8 cellular contexts compared by ENCODE assay signal in the genomic region with DNA sequence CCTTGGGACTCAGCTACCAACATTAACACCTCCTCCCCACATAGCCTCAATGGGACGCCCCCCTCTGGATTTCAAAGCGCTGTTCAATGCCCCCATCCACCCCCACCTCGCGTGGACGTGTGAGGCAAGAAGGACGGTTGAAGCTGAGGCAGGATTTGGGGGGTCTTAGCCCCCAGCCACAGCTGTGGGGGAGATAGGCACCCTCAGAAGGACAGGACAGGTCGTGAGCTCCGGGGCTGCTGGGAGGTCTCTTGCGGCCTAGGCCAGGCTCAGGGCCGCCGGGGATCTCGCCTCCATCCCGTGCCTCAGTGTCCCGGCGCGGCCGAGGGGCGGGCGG. TPM values are rescaled to one million over a fixed set of nuclear protein-coding genes. Genes with fewer than 3 reads are reported as not detected.
DNase-seq lines count a peak whose midpoint lies in the region; ATAC-seq, FAIRE-seq and TF ChIP-seq lines count a peak whose summit lies in the region.

No MANE protein-coding gene starts in this region.

- intact Hi-C loops in heart left ventricle (cut with DNase I) (loop anchor here in 2 of 10 donors (2.0 kb wide), 2 partner anchors 18 to 20 kb away; no protein-coding TSS in a partner anchor), left cardiac atrium (cut with DNase I) (loop anchor here in 1 of 2 donors (2.0 kb wide), 1 partner anchor 18 kb away; no protein-coding TSS in a partner anchor), uterus (cut with DNase I; ENCODE audit: low total_unique reads) (no loop called here)

- H3K9me3 ChIP-seq in heart left ventricle (no peaks in the 10 kb centered on the region), muscle layer of colon (ENCODE audit: low read length) (no peaks in the 10 kb centered on the region), uterus (no peaks in the 10 kb centered on the region)

- H3K4me3 ChIP-seq in heart left ventricle = peak overlapping the region in 11 of 12 donors; percentile 40 to 88 (median 76)
- H3K4me3 ChIP-seq in brain microvascular endothelial cell (ENCODE audit: low read depth, low read length) = peak overlapping the region; percentile 33
- H3K4me3 ChIP-seq in muscle layer of colon (ENCODE audit: low read depth in 1 of 2, low read length in 2 of 2) = peak overlapping the region; percentile 34 to 49
- H3K4me3 ChIP-seq in uterus = peak overlapping the region; percentile 50 to 69

- no peak for TF ChIP-seq CTCF in heart left ventricle (IDR thresholded peaks at IDR 0.05)
- TF ChIP-seq CTCF in brain microvascular endothelial cell (IDR thresholded peaks at IDR 0.05; ENCODE audit: low read depth, low read length, missing control alignments) = no peak
- no peak for TF ChIP-seq CTCF in uterus (IDR thresholded peaks at IDR 0.05)

- FAIRE-seq in GM19239 (lab: Jason Lieb, UNC) = no peak

- 3 to 20% (median 4%) methylated on average over 6 to 19 of the region's 19 CpGs for WGBS in heart left ventricle, 4 donors

- DNase-seq in heart left ventricle (no peak), left cardiac atrium (no peak), brain microvascular endothelial cell (no peak), uterus (no peak), GM19239 (ENCODE audit: insufficient read length, low spot score) (no peak), MV-4-11 (lab: John Stamatoyannopoulos, UW) (no peak), NCI-H1105 treated with DMSO at 0.1 percent for 48 hours (lab: John Stamatoyannopoulos, UW) (no peak)

- H3K9ac ChIP-seq in muscle layer of colon (ENCODE audit: low read length) = no peak overlapping the region

- no peak for ATAC-seq in heart left ventricle
- no peak for ATAC-seq in left cardiac atrium

- H3K27ac ChIP-seq in heart left ventricle = peak overlapping the region in 11 of 12 donors; percentile 62 to 92 (median 87)
- H3K27ac ChIP-seq in brain microvascular endothelial cell = no peak overlapping the region
- peak overlapping the region; percentile 49 for H3K27ac ChIP-seq in muscle layer of colon (ENCODE audit: low read depth, low read length)
- peak overlapping the region; percentile 85 to 91 for H3K27ac ChIP-seq in uterus

- H3K27me3 ChIP-seq in heart left ventricle (peaks cover 0 to 3% (median 0%) of the 10 kb centered on the region in 9 donors), brain microvascular endothelial cell (replicated peaks) (no peaks in the 10 kb centered on the region), muscle layer of colon (ENCODE audit: control insufficient read depth in 1 of 2, insufficient read depth in 2 of 2, low read length in 2 of 2) (no peaks in the 10 kb centered on the region), uterus (no peaks in the 10 kb centered on the region)

- H3K4me1 ChIP-seq in heart left ventricle (peaks cover 0 to 23% (median 12%) of the 10 kb centered on the region in 12 donors), muscle layer of colon (ENCODE audit: insufficient read depth, low read length) (peaks cover 9% of the 10 kb centered on the region), uterus (peaks cover 0 to 9% of the 10 kb centered on the region in 2 donors)

- in situ Hi-C loops in brain microvascular endothelial cell (cut with HindIII; ENCODE audit: low pct_ligation_motif_present, low sequenced_read_pairs) = no loop called here

- H3K36me3 ChIP-seq in heart left ventricle (no peaks in the 10 kb centered on the region), brain microvascular endothelial cell (replicated peaks) (no peaks in the 10 kb centered on the region), muscle layer of colon (ENCODE audit: insufficient read depth, low read length) (no peaks in the 10 kb centered on the region), uterus (no peaks in the 10 kb centered on the region)

- no peak for TF ChIP-seq POLR2A in heart left ventricle (IDR thresholded peaks at IDR 0.05)
- TF ChIP-seq POLR2A in uterus (IDR thresholded peaks at IDR 0.05) = no peak

RNA-seq across cellular contexts. Expression of gene SP7, which starts 8.3 kb away (rescaled TPM):
- total RNA-seq in heart left ventricle (not detected), left cardiac atrium (not detected), uterus (under 1 TPM in 2 of 4 donors, not detected in 2; 0.34 to 0.62 TPM)
- not detected for polyA plus RNA-seq in heart left ventricle

RNA-seq across cellular contexts. Expression of gene AAAS, which starts 23.0 kb away (rescaled TPM):
- total RNA-seq in heart left ventricle (10 to 100 TPM; 26.7 to 44.5 (median 37.1) TPM), left cardiac atrium (10 to 100 TPM; 35.7 to 40.3 TPM), uterus (10 to 100 TPM; 12.3 to 52.2 (median 46.9) TPM)
- 10 to 100 TPM; 32.5 to 32.6 TPM for polyA plus RNA-seq in heart left ventricle

RNA-seq across cellular contexts. Expression of gene SP1, which starts 35.5 kb away (rescaled TPM):
- 10 to 100 TPM; 22.9 to 48.8 (median 34.7) TPM for total RNA-seq in heart left ventricle
- 10 to 100 TPM in 1 of 2 donors, 1 to 10 TPM in 1; 7.9 to 13.8 TPM for polyA plus RNA-seq in heart left ventricle
- 10 to 100 TPM; 31.3 to 33.4 TPM for total RNA-seq in left cardiac atrium
- 100 to 1,000 TPM in 2 of 4 donors, 10 to 100 TPM in 2; 58.8 to 127 (median 90.7) TPM for total RNA-seq in uterus

RNA-seq across cellular contexts. Expression of gene MYG1, which starts 45.0 kb away (rescaled TPM):
- 10 to 100 TPM; 32.1 to 37.0 (median 35.0) TPM for total RNA-seq in heart left ventricle
- polyA plus RNA-seq in heart left ventricle = 10 to 100 TPM; 45.5 to 58.6 TPM
- total RNA-seq in left cardiac atrium = 10 to 100 TPM; 35.0 to 37.0 TPM
- 10 to 100 TPM; 10.2 to 59.3 (median 33.9) TPM for total RNA-seq in uterus

RNA-seq across cellular contexts. Expression of gene PFDN5, which starts 49.1 kb away (rescaled TPM):
- total RNA-seq in heart left ventricle (100 to 1,000 TPM; 289 to 380 (median 358) TPM), left cardiac atrium (100 to 1,000 TPM; 345 to 377 TPM), uterus (1,000 to 10,000 TPM in 2 of 4 donors, 100 to 1,000 TPM in 2; 347 to 1,573 (median 972) TPM)
- polyA plus RNA-seq in heart left ventricle = 100 to 1,000 TPM; 529 to 979 TPM
